ENCODE assay signal across 20 cellular contexts in genomic region chr7:88485811-88486210, GRCh38.
"Had no signal": no experiment of that assay in that cellular context is flagged by ENCODE, and none has a peak within 500 bp of the region (broad histone marks: within the 10 kb centered on the region; RNA-seq: fewer than 3 reads in every experiment).

No MANE protein-coding gene starts in this region.

- H3K4me3 ChIP-seq: colonic mucosa, esophagus muscularis mucosa, neural progenitor cell, right atrium auricular region, stomach, tibial artery, upper lobe of left lung had no signal

- H3K9me3 ChIP-seq: colonic mucosa, esophagus muscularis mucosa, right atrium auricular region, stomach, tibial artery, upper lobe of left lung had no signal

- H3K36me3 ChIP-seq: colonic mucosa, esophagus muscularis mucosa, neural progenitor cell, right atrium auricular region, stomach, tibial artery, upper lobe of left lung had no signal

- DNase-seq: colonic mucosa; dermis blood vessel endothelial cell; effector memory CD4-positive, alpha-beta T cell; foreskin melanocyte; kidney; mesendoderm; midbrain; naive thymus-derived CD4-positive, alpha-beta T cell; stimulated activated CD4-positive, alpha-beta T cell treated with anti-CD3 and anti-CD28 coated beads, Interleukin-2, amount 100 ng/mL, for 24 hours; stimulated activated CD4-positive, alpha-beta T cell treated with anti-CD3 and anti-CD28 coated beads, Interleukin-4, amount 100 ng/mL, for 24 hours; stimulated activated naive CD4-positive, alpha-beta T cell treated with Interleukin-2 at 50 U/mL for 16 hours; stomach; tibial artery; upper lobe of left lung had no signal

- ATAC-seq: left lobe of liver; naive thymus-derived CD4-positive, alpha-beta T cell; sciatic nerve; stimulated activated effector memory CD8-positive, alpha-beta T cell treated with anti-CD3 and anti-CD28 coated beads, Interleukin-12 subunit alpha, Interleukin-12 subunit beta, amount 100 ng/mL, for 72 hours had no signal

- H3K27me3 ChIP-seq: colonic mucosa, esophagus muscularis mucosa, neural progenitor cell, right atrium auricular region, stomach, tibial artery, upper lobe of left lung had no signal
